Comparison of ENCODE assay signal across 19 cellular contexts in the genomic region with DNA sequence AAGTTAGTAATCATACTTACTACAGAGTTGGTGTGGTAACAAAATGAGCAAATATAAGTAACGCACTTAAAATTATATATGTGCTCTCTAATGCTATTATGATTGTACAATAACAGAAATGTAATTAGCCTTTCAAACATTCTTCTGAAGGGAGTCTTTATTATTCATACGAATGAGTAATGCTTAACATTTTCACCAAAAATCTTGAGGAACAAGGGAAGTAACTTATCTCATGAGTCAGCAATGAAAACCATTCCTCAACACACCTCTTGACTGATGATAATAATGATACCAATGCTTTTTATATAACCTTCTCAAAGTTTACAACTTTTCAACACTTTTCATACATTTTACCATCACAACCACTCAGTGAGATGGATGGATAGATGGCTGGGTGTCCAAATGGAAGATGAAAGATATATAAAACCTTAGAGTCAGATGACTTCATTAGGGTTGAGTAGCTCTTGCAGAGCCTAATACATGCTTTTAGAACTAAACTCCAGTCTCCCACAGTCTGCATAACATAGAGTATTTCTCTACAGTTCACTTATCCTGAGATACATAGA.
A peak's percentile ranks its signal among the peaks of the same experiment; 100 is the strongest.
DNase-seq lines count a peak whose midpoint lies in the region; FAIRE-seq and TF ChIP-seq lines count a peak whose summit lies in the region.
"Had no signal": no experiment of that assay in that cellular context is flagged by ENCODE, and none has a peak within 500 bp of the region (broad histone marks: within the 10 kb centered on the region; RNA-seq: fewer than 3 reads in every experiment).

No MANE protein-coding gene starts in this region.

- no peaks in the 10 kb centered on the region for H4K20me1 ChIP-seq in GM23248 (ENCODE audit: insufficient read depth)
- no peaks in the 10 kb centered on the region for H4K20me1 ChIP-seq in osteoblast (ENCODE audit: insufficient read depth, low read length)

- TF ChIP-seq POLR2A in GM12891 (IDR thresholded peaks at IDR 0.05; ENCODE audit: low read depth, low read length): no peak

- in situ Hi-C loops in GM23248 (cut with MboI): no loop called here

- 6 to 8% methylated on average over 2 of the region's 2 CpGs for WGBS in GM23248 (ENCODE audit: low coverage in 1 of 2, low lambda C conversion rate in 2 of 2, missing lambda C conversion rate in 2 of 2), 2 experiments

- H3K27ac Mint-ChIP-seq in CD14-positive monocyte: no peak overlapping the region
- H3K27ac Mint-ChIP-seq: naive thymus-derived CD8-positive, alpha-beta T cell; progenitor cell of endocrine pancreas; stimulated activated effector memory CD8-positive, alpha-beta T cell treated with anti-CD3 and anti-CD28 coated beads, Interleukin-12 subunit alpha, Interleukin-12 subunit beta, amount 100 ng/mL, for 72 hours had no signal

- H3K9me3 ChIP-seq in GM23248 (ENCODE audit: low read depth): no peaks in the 10 kb centered on the region
- no peaks in the 10 kb centered on the region for H3K9me3 ChIP-seq in osteoblast (ENCODE audit: low read depth, low read length)
- H3K9me3 ChIP-seq: BE2C, heart left ventricle, thyroid gland had no signal

- CTCF ChIA-PET in RWPE1 (lab: Yijun Ruan, JAX): no interaction called here

- no peak overlapping the region for H3K4me3 Mint-ChIP-seq in CD14-positive monocyte
- H3K4me3 Mint-ChIP-seq: naive thymus-derived CD8-positive, alpha-beta T cell; stimulated activated effector memory CD8-positive, alpha-beta T cell treated with anti-CD3 and anti-CD28 coated beads, Interleukin-12 subunit alpha, Interleukin-12 subunit beta, amount 100 ng/mL, for 72 hours had no signal

- H3K4me3 ChIP-seq in GM23248 (no peak overlapping the region), osteoblast (ENCODE audit: insufficient read depth, low read length) (no peak overlapping the region)
- H3K4me3 ChIP-seq: heart left ventricle, thyroid gland had no signal

- H3K4me2 ChIP-seq in GM23248 (ENCODE audit: unreplicated experiment) (peak overlapping the region; percentile 56), osteoblast (ENCODE audit: insufficient read depth, low read length) (peak overlapping the region; percentile 42)

- peaks cover 53% of the 10 kb centered on the region for H3F3A ChIP-seq in GM23248 (ENCODE audit: insufficient read depth)

- peaks cover 30% of the 10 kb centered on the region for H3K79me2 ChIP-seq in GM23248 (ENCODE audit: insufficient read depth)
- H3K79me2 ChIP-seq in osteoblast (ENCODE audit: insufficient read depth, low read length): peaks cover 12% of the 10 kb centered on the region

- H3K4me1 Mint-ChIP-seq in CD14-positive monocyte: no peaks in the 10 kb centered on the region
- H3K4me1 Mint-ChIP-seq: naive thymus-derived CD8-positive, alpha-beta T cell; stimulated activated effector memory CD8-positive, alpha-beta T cell treated with anti-CD3 and anti-CD28 coated beads, Interleukin-12 subunit alpha, Interleukin-12 subunit beta, amount 100 ng/mL, for 72 hours had no signal

- no peaks in the 10 kb centered on the region for H3K36me3 ChIP-seq in GM23248 (ENCODE audit: low read depth)
- peaks cover 3% of the 10 kb centered on the region for H3K36me3 ChIP-seq in osteoblast (ENCODE audit: insufficient read depth, low read length)
- H3K36me3 ChIP-seq: BE2C, heart left ventricle, thyroid gland had no signal

- TF ChIP-seq CTCF in RWPE1 (conservative IDR thresholded peaks at IDR 0.05; ENCODE audit: low read depth): no peak
- no peak for TF ChIP-seq CTCF in osteoblast (IDR thresholded peaks at IDR 0.05; ENCODE audit: extremely low read depth, low read depth, low read length)
- no peak for TF ChIP-seq CTCF in CD14-positive monocyte (IDR thresholded peaks at IDR 0.05)

- peaks cover 0 to 2% (median 0%) of the 10 kb centered on the region in 3 donors for H3K27me3 Mint-ChIP-seq in CD14-positive monocyte (ENCODE audit: low read depth in 3 of 3)
- H3K27me3 Mint-ChIP-seq: progenitor cell of endocrine pancreas had no signal

- intact Hi-C loops in CD14-positive monocyte (cut with micrococcal nuclease): no loop called here

- no peaks in the 10 kb centered on the region for H3K9me2 ChIP-seq in GM23248 (ENCODE audit: insufficient read depth)

- H2AFZ ChIP-seq in GM23248: no peak overlapping the region
- H2AFZ ChIP-seq in osteoblast (ENCODE audit: low read length): no peak overlapping the region

- POLR2A ChIA-PET in RWPE1 (lab: Yijun Ruan, JAX; ENCODE audit: low non-redundant PET): no interaction called here

- peaks cover 0 to 3% (median 0%) of the 10 kb centered on the region in 7 donors for H3K9me3 Mint-ChIP-seq in CD14-positive monocyte

- H3K27me3 ChIP-seq in GM23248 (replicated peaks; ENCODE audit: insufficient read depth) (no peaks in the 10 kb centered on the region), osteoblast (ENCODE audit: insufficient read depth, low read length) (no peaks in the 10 kb centered on the region)
- H3K27me3 ChIP-seq: BE2C, heart left ventricle, thyroid gland had no signal

- FAIRE-seq in GM12891 (lab: Jason Lieb, UNC): no peak
- FAIRE-seq: islet of Langerhans had no signal

- H3K36me3 Mint-ChIP-seq in CD14-positive monocyte: no peaks in the 10 kb centered on the region
- H3K36me3 Mint-ChIP-seq: naive thymus-derived CD8-positive, alpha-beta T cell; stimulated activated effector memory CD8-positive, alpha-beta T cell treated with anti-CD3 and anti-CD28 coated beads, Interleukin-12 subunit alpha, Interleukin-12 subunit beta, amount 100 ng/mL, for 72 hours had no signal

- DNase-seq in GM23248 (peak; percentile 77), RWPE1 (ENCODE audit: low spot score) (peak; percentile 50), epithelial cell of prostate (ENCODE audit: low read depth, low spot score) (peak; percentile 37), osteoblast (ENCODE audit: insufficient read length, low spot score, missing footprints) (no peak), GM12891 (ENCODE audit: insufficient read length, low spot score) (no peak), NCI-H2107 (lab: John Stamatoyannopoulos, UW) (no peak), HT-29 (ENCODE audit: low spot score) (no peak), CD14-positive monocyte (ENCODE audit: low spot score) (no peak)
- DNase-seq: amniotic stem cell; BE2C; GOT3; heart left ventricle; naive thymus-derived CD8-positive, alpha-beta T cell; NCI-H446; SHP77 treated with DMSO at 0.1 percent for 48 hours; thyroid gland had no signal

- H3K27ac ChIP-seq in GM23248: peak overlapping the region; percentile 39
- H3K27ac ChIP-seq in RWPE1: no peak overlapping the region
- peak overlapping the region; percentile 30 for H3K27ac ChIP-seq in epithelial cell of prostate
- H3K27ac ChIP-seq in osteoblast (ENCODE audit: low read depth, low read length): peak overlapping the region; percentile 55
- H3K27ac ChIP-seq: heart left ventricle, thyroid gland had no signal

- H3K4me1 ChIP-seq in GM23248 (ENCODE audit: insufficient read depth) (peaks cover 57% of the 10 kb centered on the region), osteoblast (ENCODE audit: insufficient read depth, low read length) (peaks cover 54% of the 10 kb centered on the region)
- H3K4me1 ChIP-seq: BE2C had no signal

- no peak overlapping the region for H3K9ac ChIP-seq in GM23248

TF ChIP-seq in GM12891, 5 proteins besides CTCF, POLR2A, EP300 and RAD21:
- TF ChIP-seq POLR2AphosphoS5 (IDR thresholded peaks at IDR 0.05; ENCODE audit: low read depth, low read length) (no peak), SPI1 (IDR thresholded peaks at IDR 0.05; ENCODE audit: low read depth, low read length) (no peak), PAX5 (IDR thresholded peaks at IDR 0.05; ENCODE audit: insufficient read depth, low read length, severe bottlenecking) (no peak), TAF1 (IDR thresholded peaks at IDR 0.05; ENCODE audit: low read depth, low read length) (no peak), POU2F2 (IDR thresholded peaks at IDR 0.05; ENCODE audit: low read depth, low read length) (no peak)

Comparison
In these comparisons a context has a peak if more than half of its experiments do, and no peak if none do; other contexts are left out.
1. DNase-seq: peak in GM23248 (single experiment), RWPE1 (single experiment) and epithelial cell of prostate (single experiment); none in osteoblast (single experiment), GM12891 (single experiment), NCI-H2107 (single experiment), HT-29 (single experiment) and CD14-positive monocyte (single experiment).